In genomic region chr18:3250237-3251107, GRCh38 we compare ENCODE assay signal across 1 cellular context.
TF ChIP-seq lines count a peak whose summit lies in the region.

No MANE protein-coding gene starts in this region.

TF ChIP-seq in K562, 482 proteins besides CTCF, POLR2A, EP300 and RAD21 (continued from another document and continues in another):
- TF ChIP-seq ZBTB34 (CRISPR knock-in tag; IDR thresholded peaks at IDR 0.05) (no peak), ATF6 (CRISPR knock-in tag; IDR thresholded peaks at IDR 0.05) (no peak), MAX (CRISPR knock-in tag; IDR thresholded peaks at IDR 0.05) (no peak), SOX6 (IDR thresholded peaks at IDR 0.05) (no peak), SMARCA4 (IDR thresholded peaks at IDR 0.05) (peak; percentile 37; the same call in 1 of the 2 replicates), FOXP1 (CRISPR knock-in tag; IDR thresholded peaks at IDR 0.05) (no peak), CBFA2T2 (conservative IDR thresholded peaks at IDR 0.05) (no peak), ERF (CRISPR knock-in tag; IDR thresholded peaks at IDR 0.05) (no peak), BCL6 (CRISPR knock-in tag; IDR thresholded peaks at IDR 0.05) (no peak), HDAC8 (tag; IDR thresholded peaks at IDR 0.05) (no peak), ZNF224 (CRISPR knock-in tag; IDR thresholded peaks at IDR 0.05) (no peak), ZNF239 (CRISPR knock-in tag; IDR thresholded peaks at IDR 0.05) (no peak), HLTF (IDR thresholded peaks at IDR 0.05) (no peak), PHB (CRISPR knock-in tag; IDR thresholded peaks at IDR 0.05) (no peak), COPS2 (conservative IDR thresholded peaks at IDR 0.05) (no peak), NFXL1 (CRISPR knock-in tag; IDR thresholded peaks at IDR 0.05) (peak; percentile 58; the same call in 1 of the 2 replicates), MTA3 (IDR thresholded peaks at IDR 0.05; ENCODE audit: borderline replicate concordance) (no peak), HNRNPK (IDR thresholded peaks at IDR 0.05; ENCODE audit: low read depth, low read length, poor library complexity, severe bottlenecking) (no peak), TCF7L2 (IDR thresholded peaks at IDR 0.05; ENCODE audit: low read depth, low read length) (no peak), ZNF551 (CRISPR knock-in tag; IDR thresholded peaks at IDR 0.05) (peak; percentile 82; the same call in 1 of the 2 replicates), KAT2B (IDR thresholded peaks at IDR 0.05; ENCODE audit: low read depth, low read length) (no peak), RBM14 (IDR thresholded peaks at IDR 0.05; ENCODE audit: borderline replicate concordance, insufficient read depth, low read depth, low read length) (no peak), ARID4B (CRISPR knock-in tag; IDR thresholded peaks at IDR 0.05) (no peak), CBX5 (IDR thresholded peaks at IDR 0.05; ENCODE audit: borderline replicate concordance, low read depth) (no peak), ADNP (tag; IDR thresholded peaks at IDR 0.05) (no peak), EHMT2 (IDR thresholded peaks at IDR 0.05) (no peak), MXI1 (IDR thresholded peaks at IDR 0.05; ENCODE audit: low read depth, low read length) (no peak), NELFE (IDR thresholded peaks at IDR 0.05; ENCODE audit: insufficient read depth, insufficient read length) (no peak), E2F5 (CRISPR knock-in tag; IDR thresholded peaks at IDR 0.05) (0 out of 2 replicates have a peak, but pooled peaks have one; percentile 23), FOXK1 (CRISPR knock-in tag; IDR thresholded peaks at IDR 0.05; ENCODE audit: borderline replicate concordance) (no peak), PHB2 (IDR thresholded peaks at IDR 0.05; ENCODE audit: low read depth) (no peak), ZNF561 (CRISPR knock-in tag; conservative IDR thresholded peaks at IDR 0.05) (no peak; the same call in 1 of the 2 replicates), NR4A1 (CRISPR knock-in tag; IDR thresholded peaks at IDR 0.05) (no peak), NR4A1 (tag; IDR thresholded peaks at IDR 0.05) (no peak), NONO (IDR thresholded peaks at IDR 0.05; ENCODE audit: low read depth in 2 of 2, low read length in 1 of 2) (peak in 1 of 2 experiments; percentile 32; a peak in 1 of 4 replicates), ZFP1 (CRISPR knock-in tag; IDR thresholded peaks at IDR 0.05) (no peak), SRF (CRISPR knock-in tag; IDR thresholded peaks at IDR 0.05) (no peak), ZHX1 (conservative IDR thresholded peaks at IDR 0.05; ENCODE audit: low read length) (no peak), ZNF121 (CRISPR knock-in tag; conservative IDR thresholded peaks at IDR 0.05) (no peak), GTF2F1 (IDR thresholded peaks at IDR 0.05; ENCODE audit: low read depth, low read length) (no peak), YY1 (IDR thresholded peaks at IDR 0.05; ENCODE audit: borderline replicate concordance in 1 of 3, control insufficient read depth in 1 of 3, extremely low read depth in 1 of 3, insufficient read depth in 3 of 3, insufficient read length in 1 of 3, insufficient replicate concordance in 2 of 3, low read depth in 1 of 3, low read length in 2 of 3) (no peak), ZNF175 (CRISPR knock-in tag; IDR thresholded peaks at IDR 0.05; ENCODE audit: low read depth) (no peak), ZFP91 (CRISPR knock-in tag; IDR thresholded peaks at IDR 0.05) (no peak)
- TF ChIP-seq, protein P1, sequence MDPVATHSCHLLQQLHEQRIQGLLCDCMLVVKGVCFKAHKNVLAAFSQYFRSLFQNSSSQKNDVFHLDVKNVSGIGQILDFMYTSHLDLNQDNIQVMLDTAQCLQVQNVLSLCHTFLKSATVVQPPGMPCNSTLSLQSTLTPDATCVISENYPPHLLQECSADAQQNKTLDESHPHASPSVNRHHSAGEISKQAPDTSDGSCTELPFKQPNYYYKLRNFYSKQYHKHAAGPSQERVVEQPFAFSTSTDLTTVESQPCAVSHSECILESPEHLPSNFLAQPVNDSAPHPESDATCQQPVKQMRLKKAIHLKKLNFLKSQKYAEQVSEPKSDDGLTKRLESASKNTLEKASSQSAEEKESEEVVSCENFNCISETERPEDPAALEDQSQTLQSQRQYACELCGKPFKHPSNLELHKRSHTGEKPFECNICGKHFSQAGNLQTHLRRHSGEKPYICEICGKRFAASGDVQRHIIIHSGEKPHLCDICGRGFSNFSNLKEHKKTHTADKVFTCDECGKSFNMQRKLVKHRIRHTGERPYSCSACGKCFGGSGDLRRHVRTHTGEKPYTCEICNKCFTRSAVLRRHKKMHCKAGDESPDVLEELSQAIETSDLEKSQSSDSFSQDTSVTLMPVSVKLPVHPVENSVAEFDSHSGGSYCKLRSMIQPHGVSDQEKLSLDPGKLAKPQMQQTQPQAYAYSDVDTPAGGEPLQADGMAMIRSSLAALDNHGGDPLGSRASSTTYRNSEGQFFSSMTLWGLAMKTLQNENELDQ (CRISPR knock-in tag; IDR thresholded peaks at IDR 0.05; ENCODE audit: borderline replicate concordance), result no peak
- TF ChIP-seq, protein P2, sequence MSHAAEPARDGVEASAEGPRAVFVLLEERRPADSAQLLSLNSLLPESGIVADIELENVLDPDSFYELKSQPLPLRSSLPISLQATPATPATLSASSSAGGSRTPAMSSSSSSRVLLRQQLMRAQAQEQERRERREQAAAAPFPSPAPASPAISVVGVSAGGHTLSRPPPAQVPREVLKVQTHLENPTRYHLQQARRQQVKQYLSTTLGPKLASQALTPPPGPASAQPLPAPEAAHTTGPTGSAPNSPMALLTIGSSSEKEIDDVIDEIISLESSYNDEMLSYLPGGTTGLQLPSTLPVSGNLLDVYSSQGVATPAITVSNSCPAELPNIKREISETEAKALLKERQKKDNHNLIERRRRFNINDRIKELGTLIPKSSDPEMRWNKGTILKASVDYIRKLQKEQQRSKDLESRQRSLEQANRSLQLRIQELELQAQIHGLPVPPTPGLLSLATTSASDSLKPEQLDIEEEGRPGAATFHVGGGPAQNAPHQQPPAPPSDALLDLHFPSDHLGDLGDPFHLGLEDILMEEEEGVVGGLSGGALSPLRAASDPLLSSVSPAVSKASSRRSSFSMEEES (CRISPR knock-in tag; IDR thresholded peaks at IDR 0.05), result no peak
- TF ChIP-seq, protein P3, sequence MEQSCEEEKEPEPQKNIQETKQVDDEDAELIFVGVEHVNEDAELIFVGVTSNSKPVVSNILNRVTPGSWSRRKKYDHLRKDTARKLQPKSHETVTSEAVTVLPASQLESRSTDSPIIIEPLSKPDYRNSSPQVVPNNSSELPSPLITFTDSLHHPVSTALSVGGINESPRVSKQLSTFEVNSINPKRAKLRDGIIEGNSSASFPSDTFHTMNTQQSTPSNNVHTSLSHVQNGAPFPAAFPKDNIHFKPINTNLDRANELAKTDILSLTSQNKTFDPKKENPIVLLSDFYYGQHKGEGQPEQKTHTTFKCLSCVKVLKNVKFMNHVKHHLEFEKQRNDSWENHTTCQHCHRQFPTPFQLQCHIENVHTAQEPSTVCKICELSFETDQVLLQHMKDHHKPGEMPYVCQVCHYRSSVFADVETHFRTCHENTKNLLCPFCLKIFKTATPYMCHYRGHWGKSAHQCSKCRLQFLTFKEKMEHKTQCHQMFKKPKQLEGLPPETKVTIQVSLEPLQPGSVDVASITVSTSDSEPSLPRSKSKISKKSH (CRISPR knock-in tag; IDR thresholded peaks at IDR 0.05), result no peak
